In the genomic region with DNA sequence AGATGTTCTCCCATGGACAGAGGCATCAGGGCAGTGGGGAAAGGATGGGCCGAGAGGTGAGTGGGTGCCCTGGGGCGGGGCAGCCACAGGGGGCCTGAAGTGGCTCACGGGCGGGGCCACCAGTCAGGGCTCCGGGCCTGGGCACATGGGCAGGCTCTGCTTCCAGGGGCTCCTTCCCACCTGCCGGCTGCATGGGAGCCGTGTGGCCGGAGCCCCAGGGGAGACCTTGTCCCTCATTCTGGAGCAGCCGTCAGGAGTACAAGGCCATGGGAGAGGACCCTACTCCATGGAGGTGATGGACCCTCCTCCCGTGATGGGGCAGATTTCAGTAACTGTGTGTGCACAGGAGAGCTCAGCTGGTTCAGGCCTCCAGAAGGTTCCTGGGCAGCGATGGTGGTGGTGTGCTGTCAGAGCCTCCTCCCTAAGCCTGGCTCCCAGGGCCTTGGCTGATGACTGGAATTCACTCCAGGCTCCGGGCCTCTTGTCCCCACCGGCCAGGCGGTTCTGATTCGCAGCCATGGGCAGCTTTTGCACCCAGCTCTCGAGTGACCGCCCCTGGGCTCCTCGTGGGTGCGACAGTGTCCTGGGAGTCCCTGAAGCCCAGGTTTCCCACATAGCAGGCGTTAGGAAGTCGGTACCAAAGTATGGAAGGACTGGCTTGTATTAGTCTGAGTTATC, we compare ENCODE assay signal across 19 cellular contexts. TPM values are rescaled to one million over a fixed set of nuclear protein-coding genes. Genes with fewer than 3 reads are reported as not detected.
A peak's percentile ranks its signal among the peaks of the same experiment; 100 is the strongest.
DNase-seq lines count a peak whose midpoint lies in the region; ATAC-seq, FAIRE-seq and TF ChIP-seq lines count a peak whose summit lies in the region.
"Had no signal": no experiment of that assay in that cellular context is flagged by ENCODE, and none has a peak within 500 bp of the region (broad histone marks: within the 10 kb centered on the region; RNA-seq: fewer than 3 reads in every experiment).

No MANE protein-coding gene starts in this region.

- H3K27ac Mint-ChIP-seq in type B pancreatic cell: peak overlapping the region; percentile 16
- H3K27ac Mint-ChIP-seq: activated CD4-positive, alpha-beta T cell treated with anti-CD3 and anti-CD28 coated beads for 36 hours; activated naive CD4-positive, alpha-beta T cell treated with anti-CD3 and anti-CD28 coated beads for 36 hours; natural killer cell treated with Interleukin-12 subunit alpha and Interleukin-12 subunit beta and Interleukin-15 and Interleukin-18, amount 100 ng/mL, for 72 hours had no signal

- no peaks in the 10 kb centered on the region for H3K9me2 ChIP-seq in MM.1S (replicated peaks; ENCODE audit: insufficient read depth, low read length)

- TF ChIP-seq CTCF in heart left ventricle (IDR thresholded peaks at IDR 0.05): no peak
- TF ChIP-seq CTCF in MM.1S (IDR thresholded peaks at IDR 0.05; ENCODE audit: low read length): no peak
- no peak for TF ChIP-seq CTCF in type B pancreatic cell (conservative IDR thresholded peaks at IDR 0.05)

- H3K4me3 ChIP-seq in heart left ventricle: no peak overlapping the region
- no peak overlapping the region for H3K4me3 ChIP-seq in MM.1S (ENCODE audit: low read length)
- no peak overlapping the region for H3K4me3 ChIP-seq in mucosa of rectum (ENCODE audit: low read length in 2 of 2)
- H3K4me3 ChIP-seq: colonic mucosa, MG63, prostate gland, SJCRH30 had no signal

- H3K79me2 ChIP-seq in MM.1S (ENCODE audit: low read length): peaks cover 84% of the 10 kb centered on the region

- H3K4me2 ChIP-seq in MM.1S (ENCODE audit: low read depth, low read length): peak overlapping the region; percentile 93; the same call in 1 of the 2 replicates

- TF ChIP-seq POLR2A in heart left ventricle (IDR thresholded peaks at IDR 0.05): no peak

- H3K9me3 ChIP-seq in heart left ventricle (no peaks in the 10 kb centered on the region), MM.1S (replicated peaks; ENCODE audit: insufficient read depth, low read length) (no peaks in the 10 kb centered on the region), mucosa of rectum (ENCODE audit: control insufficient read depth in 2 of 2, low read length in 2 of 2) (no peaks in the 10 kb centered on the region)
- H3K9me3 ChIP-seq: Caco-2, colonic mucosa, MG63, prostate gland, SJCRH30 had no signal

- no peaks in the 10 kb centered on the region for H3K36me3 Mint-ChIP-seq in type B pancreatic cell
- H3K36me3 Mint-ChIP-seq: natural killer cell treated with Interleukin-12 subunit alpha and Interleukin-12 subunit beta and Interleukin-15 and Interleukin-18, amount 100 ng/mL, for 72 hours had no signal

- FAIRE-seq in frontal cortex (lab: Jason Lieb, UNC): no peak

- H2AFZ ChIP-seq in MM.1S (ENCODE audit: low read length): no peak overlapping the region

- peaks cover 19% of the 10 kb centered on the region for H3K27me3 Mint-ChIP-seq in type B pancreatic cell
- H3K27me3 Mint-ChIP-seq: activated CD4-positive, alpha-beta T cell treated with anti-CD3 and anti-CD28 coated beads for 36 hours; natural killer cell treated with Interleukin-12 subunit alpha and Interleukin-12 subunit beta and Interleukin-15 and Interleukin-18, amount 100 ng/mL, for 72 hours had no signal

- H3K9ac ChIP-seq in MM.1S (ENCODE audit: low read length): peak overlapping the region; percentile 93; the same call in 1 of the 2 replicates
- H3K9ac ChIP-seq in mucosa of rectum (ENCODE audit: low read depth in 1 of 2, low read length in 2 of 2): peak overlapping the region in 1 of 2 donors; percentile 62

- H4K20me1 ChIP-seq in MM.1S (ENCODE audit: insufficient read depth, low read length): no peaks in the 10 kb centered on the region

- no peak overlapping the region for H3K4me3 Mint-ChIP-seq in type B pancreatic cell
- H3K4me3 Mint-ChIP-seq: activated CD4-positive, alpha-beta T cell treated with anti-CD3 and anti-CD28 coated beads for 36 hours; activated naive CD4-positive, alpha-beta T cell treated with anti-CD3 and anti-CD28 coated beads for 36 hours; natural killer cell treated with Interleukin-12 subunit alpha and Interleukin-12 subunit beta and Interleukin-15 and Interleukin-18, amount 100 ng/mL, for 72 hours had no signal

- peaks cover 27% of the 10 kb centered on the region for H3K4me1 Mint-ChIP-seq in type B pancreatic cell (ENCODE audit: unreplicated experiment)

- peaks cover 77% of the 10 kb centered on the region for H3F3A ChIP-seq in MM.1S (ENCODE audit: insufficient read depth, low read length)

- ATAC-seq in heart left ventricle: no peak
- ATAC-seq in left cardiac atrium: no peak
- ATAC-seq: activated CD4-positive, alpha-beta T cell treated with anti-CD3 and anti-CD28 coated beads for 36 hours; natural killer cell treated with Interleukin-12 subunit alpha and Interleukin-12 subunit beta and Interleukin-15 and Interleukin-18, amount 100 ng/mL, for 72 hours; stimulated activated naive CD8-positive, alpha-beta T cell treated with anti-CD3 and anti-CD28 coated beads, Interleukin-15, Interleukin-2, amounts not matched to agents 100 U/mL and 50 U/mL, for 24 hours had no signal

- H3K27ac ChIP-seq in heart left ventricle (peak overlapping the region in 7 of 12 donors; percentile 4 to 81 (median 39)), MM.1S (ENCODE audit: low read length) (peak overlapping the region; percentile 100), mucosa of rectum (ENCODE audit: low read depth in 2 of 2, low read length in 2 of 2) (peak overlapping the region; percentile 25 to 76)
- H3K27ac ChIP-seq: colonic mucosa, SJCRH30 had no signal

- 89 to 93% (median 91%) methylated on average over 12 to 21 of the region's 21 CpGs for WGBS in heart left ventricle, 4 donors

- intact Hi-C loops in heart left ventricle (cut with DNase I) (no loop called here), left cardiac atrium (cut with DNase I) (no loop called here)

- DNase-seq in heart left ventricle (no peak), left cardiac atrium (no peak), MM.1S (no peak), type B pancreatic cell (ENCODE audit: extremely low spot score, unreplicated experiment) (no peak), NCI-H526 (lab: John Stamatoyannopoulos, UW) (no peak), NCI-H2227 treated with DMSO at 0.1 percent for 48 hours (lab: John Stamatoyannopoulos, UW) (no peak), frontal cortex (ENCODE audit: low spot score in 2 of 2) (no peak)
- DNase-seq: activated CD4-positive, alpha-beta T cell treated with anti-CD3 and anti-CD28 coated beads for 36 hours; activated naive CD4-positive, alpha-beta T cell treated with anti-CD3 and anti-CD28 coated beads for 36 hours; Caco-2; MG63; NCI-H187; stimulated activated naive CD8-positive, alpha-beta T cell treated with anti-CD3 and anti-CD28 coated beads, Interleukin-15, Interleukin-2, amounts not matched to agents 100 U/mL and 50 U/mL, for 24 hours; T1000 had no signal

- H3K36me3 ChIP-seq in heart left ventricle (no peaks in the 10 kb centered on the region), MM.1S (replicated peaks; ENCODE audit: insufficient read depth, low read length) (no peaks in the 10 kb centered on the region), mucosa of rectum (ENCODE audit: control insufficient read depth in 2 of 2, insufficient read depth in 2 of 2, low read length in 2 of 2) (peaks cover 0 to 2% of the 10 kb centered on the region in 2 donors)
- H3K36me3 ChIP-seq: colonic mucosa, prostate gland, SJCRH30 had no signal

- H3K9me3 Mint-ChIP-seq in type B pancreatic cell: no peaks in the 10 kb centered on the region
- H3K9me3 Mint-ChIP-seq: activated naive CD4-positive, alpha-beta T cell treated with anti-CD3 and anti-CD28 coated beads for 36 hours; natural killer cell treated with Interleukin-12 subunit alpha and Interleukin-12 subunit beta and Interleukin-15 and Interleukin-18, amount 100 ng/mL, for 72 hours had no signal

- peaks cover 8 to 84% (median 44%) of the 10 kb centered on the region in 12 donors for H3K4me1 ChIP-seq in heart left ventricle
- H3K4me1 ChIP-seq in MM.1S (ENCODE audit: low read length): peaks cover 87% of the 10 kb centered on the region
- H3K4me1 ChIP-seq in mucosa of rectum (ENCODE audit: control insufficient read depth in 2 of 2, insufficient read depth in 2 of 2, low read length in 2 of 2): peaks cover 75 to 77% of the 10 kb centered on the region in 2 donors

- H3K27me3 ChIP-seq in heart left ventricle (peaks cover 0 to 14% (median 0%) of the 10 kb centered on the region in 9 donors), MM.1S (replicated peaks; ENCODE audit: insufficient read depth, low read length) (no peaks in the 10 kb centered on the region), mucosa of rectum (ENCODE audit: control insufficient read depth in 2 of 2, insufficient read depth in 2 of 2, low read length in 2 of 2) (peaks cover 0 to 3% of the 10 kb centered on the region in 2 donors)
- H3K27me3 ChIP-seq: colonic mucosa, MG63 had no signal

RNA-seq across cellular contexts. Expression of gene SLCO4A1, which starts 6.2 kb away (rescaled TPM):
- total RNA-seq in heart left ventricle: 10 to 100 TPM in 5 of 9 donors, 1 to 10 TPM in 3, under 1 TPM in 1; 1.00 to 54.0 (median 10.4) TPM
- 10 to 100 TPM; 14.5 to 24.4 TPM for polyA plus RNA-seq in heart left ventricle
- 10 to 100 TPM; 15.1 to 35.5 TPM for total RNA-seq in left cardiac atrium
- total RNA-seq in type B pancreatic cell (ENCODE audit: low replicate concordance): 2.6 and 5.3 TPM in 2 replicates
- 1.6 TPM for total RNA-seq in frontal cortex

Comparison
In these comparisons a context has a peak if more than half of its experiments do, and no peak if none do; other contexts are left out.
1. H3K27ac ChIP-seq: peak in every context shown above with its lines; median percentile 100 in MM.1S; 50 in mucosa of rectum; 39 in heart left ventricle.